In the genomic region with DNA sequence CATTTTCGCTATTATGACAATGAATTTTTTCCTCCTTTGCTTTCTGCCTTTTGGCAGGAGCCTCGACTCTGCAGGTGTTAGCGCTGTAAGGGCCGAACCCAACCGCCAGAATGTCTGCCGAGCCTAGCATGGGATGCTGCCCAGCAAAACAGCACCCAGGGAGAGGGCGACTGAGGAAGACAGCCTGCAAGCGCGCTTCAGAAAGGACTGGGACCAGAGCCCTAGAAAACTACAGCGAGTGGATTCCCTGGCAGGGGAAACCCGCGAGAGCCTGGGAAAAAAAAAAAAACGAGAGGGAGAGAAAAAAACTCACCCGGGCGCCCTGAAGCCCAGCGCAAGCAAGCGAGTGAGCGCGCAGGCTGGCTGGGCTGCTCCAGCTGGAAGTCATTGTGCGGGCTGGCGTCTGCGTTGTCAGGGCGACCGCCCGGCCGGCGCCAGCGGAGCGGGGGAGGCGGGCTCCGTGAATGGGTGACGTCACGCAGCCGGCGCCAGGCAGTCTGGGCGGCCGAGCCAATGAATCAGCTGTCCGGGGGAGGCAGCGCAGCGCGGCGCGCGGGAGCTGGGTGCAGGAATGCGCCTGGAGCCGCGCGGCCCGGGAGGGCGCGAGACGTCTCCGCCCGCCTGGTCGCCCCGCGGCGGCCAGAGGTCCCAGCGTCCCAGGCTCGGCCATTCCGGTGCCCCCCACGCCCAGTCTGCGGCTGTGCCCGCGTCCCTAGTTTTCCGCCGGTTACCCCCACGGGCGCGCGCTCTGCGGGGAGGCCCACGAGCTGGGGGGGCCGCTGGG, we compare ENCODE assay signal across 8 cellular contexts. TPM values are rescaled to one million over a fixed set of nuclear protein-coding genes. Genes with fewer than 3 reads are reported as not detected.
DNase-seq lines count a peak whose midpoint lies in the region; TF ChIP-seq lines count a peak whose summit lies in the region.

No MANE protein-coding gene starts in this region.

- intact Hi-C loops in ascending aorta (cut with DNase I), result loop anchor here (1.0 to 10.0 kb wide), 5 partner anchors 33 to 390 kb away; a partner anchor contains a TSS
- intact Hi-C loops in vagina (cut with DNase I), result no loop called here

- H3K4me1 ChIP-seq in ascending aorta (peaks cover 0 to 17% of the 10 kb centered on the region in 2 donors), right atrium auricular region (no peaks in the 10 kb centered on the region), vagina (peaks cover 5% of the 10 kb centered on the region)

- H3K27ac ChIP-seq in ascending aorta, result peak overlapping the region; percentile 98 to 99
- peak overlapping the region; percentile 89 to 98 for H3K27ac ChIP-seq in right atrium auricular region
- H3K27ac ChIP-seq in vagina, result peak overlapping the region; percentile 72

- DNase-seq in ELR (ENCODE audit: low read depth) (peak; percentile 96), H7 (peak; percentile 91), LoVo (ENCODE audit: low spot score) (peak; percentile 94), SHP77 (lab: John Stamatoyannopoulos, UW) (peak; percentile 89 to 92), ascending aorta (ENCODE audit: low spot score in 2 of 2) (peak; percentile 80 to 98), right atrium auricular region (ENCODE audit: low spot score) (peak; percentile 97), pons (ENCODE audit: low spot score) (peak; percentile 90), vagina (ENCODE audit: extremely low spot score in 2 of 2) (peak in 1 of 2 donors; percentile 93)

- H3K36me3 ChIP-seq in H7 (replicated peaks; ENCODE audit: control insufficient read depth, insufficient read depth, low read length), result no peaks in the 10 kb centered on the region
- no peaks in the 10 kb centered on the region for H3K36me3 ChIP-seq in ascending aorta
- H3K36me3 ChIP-seq in right atrium auricular region, result no peaks in the 10 kb centered on the region
- no peaks in the 10 kb centered on the region for H3K36me3 ChIP-seq in vagina

- TF ChIP-seq POLR2A in vagina (IDR thresholded peaks at IDR 0.05), result peak in 1 of 2 donors; percentile 60

- H3K4me3 ChIP-seq in H7 (ENCODE audit: insufficient read depth, low read depth, low read length), result peak overlapping the region; percentile 71
- peak overlapping the region; percentile 48 to 76 for H3K4me3 ChIP-seq in ascending aorta
- peak overlapping the region; percentile 45 to 59 for H3K4me3 ChIP-seq in right atrium auricular region
- peak overlapping the region; percentile 43 to 63 for H3K4me3 ChIP-seq in vagina

- H3K9me3 ChIP-seq in ascending aorta (no peaks in the 10 kb centered on the region), right atrium auricular region (no peaks in the 10 kb centered on the region), vagina (no peaks in the 10 kb centered on the region)

- TF ChIP-seq CTCF in ascending aorta (IDR thresholded peaks at IDR 0.05) (no peak), right atrium auricular region (IDR thresholded peaks at IDR 0.05) (no peak), vagina (IDR thresholded peaks at IDR 0.05) (no peak)

- H3K27me3 ChIP-seq in H7 (ENCODE audit: control insufficient read depth, insufficient read depth, low read length) (peaks cover 5% of the 10 kb centered on the region), ascending aorta (no peaks in the 10 kb centered on the region), right atrium auricular region (no peaks in the 10 kb centered on the region), vagina (no peaks in the 10 kb centered on the region)

RNA-seq across cellular contexts. Expression of a gene that starts 32.6 kb away (rescaled TPM):
- total RNA-seq in H7 (2014; rRNA removed; shearing (Covaris generic)), result 3.4 and 3.5 TPM in 2 replicates
- total RNA-seq in ascending aorta (103 TPM), right atrium auricular region (10 to 100 TPM; 19.0 to 83.2 TPM), vagina (27.7 TPM)
